In genomic region chr7:1024331-1024761, GRCh38 we compare ENCODE assay signal across 1 cellular context.
TF ChIP-seq lines count a peak whose summit lies in the region.

No MANE protein-coding gene starts in this region.

TF ChIP-seq in GM12878, 131 proteins besides CTCF, POLR2A, EP300 and RAD21 (continued from another document):
- TF ChIP-seq POLR2AphosphoS5 (IDR thresholded peaks at IDR 0.05; ENCODE audit: low read length) (peak; percentile 79), ELK1 (IDR thresholded peaks at IDR 0.05; ENCODE audit: low read depth, low read length) (peak; percentile 38; the same call in 1 of the 2 replicates), ZNF217 (IDR thresholded peaks at IDR 0.05) (no peak), EED (IDR thresholded peaks at IDR 0.05; ENCODE audit: low read depth) (peak; percentile 88), REST (IDR thresholded peaks at IDR 0.05; ENCODE audit: low read depth, low read length) (no peak), ZBED1 (IDR thresholded peaks at IDR 0.05; ENCODE audit: borderline replicate concordance) (peak; percentile 15; the same call in 1 of the 2 replicates), DPF2 (IDR thresholded peaks at IDR 0.05) (no peak; the same call in 1 of the 2 replicates)
